Comparison of ENCODE assay signal across 9 cellular contexts in the genomic region with DNA sequence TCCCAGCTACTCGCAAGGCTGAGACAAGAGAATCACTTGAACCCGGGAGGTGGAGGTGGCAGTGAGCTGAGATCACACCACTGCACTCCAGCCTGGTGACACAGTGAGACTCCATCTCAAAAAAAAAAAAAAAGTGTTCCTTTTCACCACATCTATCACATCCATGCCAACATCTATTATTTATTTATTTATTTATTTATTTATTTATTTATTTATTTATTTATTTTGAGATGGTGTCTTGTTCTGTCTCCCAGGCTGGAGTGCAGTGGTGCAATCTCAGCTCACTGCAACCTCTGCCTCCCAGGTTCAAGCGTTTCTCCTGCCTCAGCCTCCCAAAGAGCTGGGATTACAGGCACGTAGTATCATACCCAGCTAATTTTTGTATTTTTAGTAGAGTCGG. TPM values are rescaled to one million over a fixed set of nuclear protein-coding genes. Genes with fewer than 3 reads are reported as not detected.
"Had no signal": no experiment of that assay in that cellular context is flagged by ENCODE, and none has a peak within 500 bp of the region (broad histone marks: within the 10 kb centered on the region; RNA-seq: fewer than 3 reads in every experiment).

No MANE protein-coding gene starts in this region.

RNA-seq across cellular contexts. Expression of gene UGT3A1, which starts 28.4 kb away (rescaled TPM):
- polyA plus RNA-seq: naive thymus-derived CD8-positive, alpha-beta T cell; neural cell; ovary; pancreas; right cardiac atrium; sigmoid colon; smooth muscle cell; spleen had no signal

RNA-seq across cellular contexts. Expression of gene UGT3A2, which starts 47.1 kb away (rescaled TPM):
- polyA plus RNA-seq: naive thymus-derived CD8-positive, alpha-beta T cell; neural cell; psoas muscle had no signal
